Comparison of ENCODE assay signal across 1 cellular context in genomic region chr7:157010588-157011332, GRCh38.
TF ChIP-seq lines count a peak whose summit lies in the region.

Gene MNX1, minus strand, starts transcription at chr7:157010663. Its CDS starts 313 bp downstream, at chr7:157010350.

TF ChIP-seq in HEK293, 187 proteins besides CTCF, POLR2A, EP300 and RAD21 (continued from another document and continues in another):
- TF ChIP-seq ZNF280D (tag by site-specific recombination; IDR thresholded peaks at IDR 0.05) (no peak), SP3 (tag by site-specific recombination; IDR thresholded peaks at IDR 0.05) (peak; percentile 32; the same call in 1 of the 2 replicates), OSR2 (tag by site-specific recombination; IDR thresholded peaks at IDR 0.05) (peak; percentile 16; the same call in 1 of the 2 replicates), ZSCAN5A (tag by site-specific recombination; IDR thresholded peaks at IDR 0.05) (no peak), ZNF138 (tag by site-specific recombination; IDR thresholded peaks at IDR 0.05; ENCODE audit: borderline replicate concordance) (no peak), ZBTB44 (tag by site-specific recombination; IDR thresholded peaks at IDR 0.05) (0 out of 2 replicates have a peak, but pooled peaks have one; percentile 60), ZNF449 (tag by site-specific recombination; IDR thresholded peaks at IDR 0.05) (0 out of 2 replicates have a peak, but pooled peaks have one; percentile 15), GLIS1 (tag by site-specific recombination; IDR thresholded peaks at IDR 0.05) (peak; percentile 73), ZNF843 (tag by site-specific recombination; IDR thresholded peaks at IDR 0.05) (0 out of 2 replicates have a peak, but pooled peaks have one; percentile 26), ZNF777 (tag by site-specific recombination; IDR thresholded peaks at IDR 0.05; ENCODE audit: borderline replicate concordance) (peak; percentile 77; the same call in 1 of the 2 replicates), ZNF600 (tag by site-specific recombination; IDR thresholded peaks at IDR 0.05) (peak; percentile 57; the same call in 1 of the 2 replicates), PBX3 (CRISPR knock-in tag; IDR thresholded peaks at IDR 0.05) (peak; percentile 65), ZNF692 (tag by site-specific recombination; IDR thresholded peaks at IDR 0.05) (peak; percentile 87), ZNF391 (tag by site-specific recombination; IDR thresholded peaks at IDR 0.05; ENCODE audit: borderline replicate concordance, low read depth) (no peak; the same call in 1 of the 2 replicates), ZBTB8A (tag by site-specific recombination; IDR thresholded peaks at IDR 0.05) (peak; percentile 84), ZBTB6 (tag by site-specific recombination; IDR thresholded peaks at IDR 0.05) (peak; percentile 77), ZBTB11 (tag by site-specific recombination; conservative IDR thresholded peaks at IDR 0.05; ENCODE audit: low read depth) (0 out of 2 replicates have a peak, but pooled peaks have one; percentile 34), ZNF2 (tag by site-specific recombination; IDR thresholded peaks at IDR 0.05) (peak; percentile 46; the same call in 1 of the 2 replicates), PRDM10 (tag by site-specific recombination; IDR thresholded peaks at IDR 0.05) (peak; percentile 89), ZNF571 (tag by site-specific recombination; IDR thresholded peaks at IDR 0.05) (no peak), ZNF423 (tag by site-specific recombination; IDR thresholded peaks at IDR 0.05) (peak; percentile 88), ZSCAN30 (tag by site-specific recombination; IDR thresholded peaks at IDR 0.05) (peak; percentile 87), ZNF626 (tag by site-specific recombination; IDR thresholded peaks at IDR 0.05) (0 out of 2 replicates have a peak, but pooled peaks have one; percentile 4), ZNF747 (tag by site-specific recombination; IDR thresholded peaks at IDR 0.05) (no peak), ZNF518A (tag by site-specific recombination; conservative IDR thresholded peaks at IDR 0.05; ENCODE audit: low read depth) (no peak), ZNF133 (tag by site-specific recombination; IDR thresholded peaks at IDR 0.05) (no peak)
